In genomic region chr10:132708441-132708840, GRCh38 we compare ENCODE assay signal across 15 cellular contexts.
DNase-seq lines count a peak whose midpoint lies in the region; ATAC-seq, FAIRE-seq and TF ChIP-seq lines count a peak whose summit lies in the region.
"Had no signal": no experiment of that assay in that cellular context is flagged by ENCODE, and none has a peak within 500 bp of the region (broad histone marks: within the 10 kb centered on the region; RNA-seq: fewer than 3 reads in every experiment).

No MANE protein-coding gene starts in this region.

- H3K14ac ChIP-seq in H1 (ENCODE audit: insufficient read length), result no peak overlapping the region

- POLR2A ChIA-PET in H1 (lab: Charles Lee; ENCODE audit: partially characterized antibody), result no interaction called here

- H3K27me3 ChIP-seq in Peyer's patch, result no peaks in the 10 kb centered on the region
- H3K27me3 ChIP-seq in H1 (replicated peaks in 1 of 4; ENCODE audit: control insufficient read depth in 3 of 4, extremely low read depth in 1 of 4, insufficient read depth in 3 of 4, low read length in 3 of 4), result no peaks in the 10 kb centered on the region

- no peak overlapping the region for H3K4ac ChIP-seq in H1 (replicated peaks; ENCODE audit: insufficient read length, low read depth, low read length)

- TF ChIP-seq EP300 in H1 (IDR thresholded peaks at IDR 0.05; ENCODE audit: borderline replicate concordance in 1 of 2, low read depth in 2 of 2, low read length in 2 of 2), result no peak

- no peak overlapping the region for H2BK15ac ChIP-seq in H1 (ENCODE audit: low read length)

- H3K4me2 ChIP-seq in H1 (ENCODE audit: insufficient read depth in 1 of 2, low read depth in 2 of 2, low read length in 2 of 2), result no peak overlapping the region

- H3K4me3 ChIP-seq in Peyer's patch, result no peak overlapping the region
- H3K4me3 ChIP-seq in H1 (ENCODE audit: extremely low read depth in 1 of 4, insufficient read depth in 2 of 4, low read depth in 3 of 4, low read length in 4 of 4), result no peak overlapping the region

- no peak for FAIRE-seq in H1 (lab: Jason Lieb, UNC)

- WGBS in H1 (ENCODE audit: extremely low coverage in 1 of 2, insufficient coverage in 1 of 2, insufficient read length in 1 of 2, insufficient replicate concordance in 2 of 2, low coverage in 1 of 2, low lambda C conversion rate in 2 of 2, missing lambda C conversion rate in 1 of 2), 2 experiments, result 95% methylated on average over 15 of the region's 15 CpGs; no CpG with 5 or more reads in 1 of the 2 experiments

- H3K27ac ChIP-seq in Peyer's patch, result no peak overlapping the region
- no peak overlapping the region for H3K27ac ChIP-seq in H1 (ENCODE audit: low read depth, low read length)

- H2BK5ac ChIP-seq in H1 (ENCODE audit: low read depth, low read length), result peak overlapping the region; percentile 30; the same call in 1 of the 2 replicates

- TF ChIP-seq CTCF in Peyer's patch (IDR thresholded peaks at IDR 0.05), result no peak
- TF ChIP-seq CTCF in H1 (IDR thresholded peaks at IDR 0.05; ENCODE audit: control extremely low read depth in 1 of 3, insufficient read depth in 1 of 3, low read depth in 1 of 3, low read length in 3 of 3), result no peak

- H4K91ac ChIP-seq in H1 (replicated peaks; ENCODE audit: insufficient read length, low read length), result no peak overlapping the region

- no peak overlapping the region for H2BK12ac ChIP-seq in H1 (ENCODE audit: low read depth, low read length)

- no peak overlapping the region for H3K23ac ChIP-seq in H1 (ENCODE audit: insufficient read length)

- no peak overlapping the region for H3K9ac ChIP-seq in H1 (replicated peaks in 1 of 4; ENCODE audit: extremely low read depth in 1 of 4, low read depth in 3 of 4, low read length in 3 of 4)

- DNase-seq in Peyer's patch, result peak in 2 of 3 donors; percentile 18 to 29
- DNase-seq in H1 (ENCODE audit: low read depth in 1 of 2, low spot score in 2 of 2), result no peak
- DNase-seq in medulla oblongata (ENCODE audit: extremely low spot score), result peak; percentile 45
- DNase-seq in superior temporal gyrus (ENCODE audit: extremely low spot score), result peak; percentile 57
- DNase-seq in NCI-H226, result no peak
- no peak for DNase-seq in DMS153 (lab: John Stamatoyannopoulos, UW)
- DNase-seq: activated CD4-positive, alpha-beta T cell treated with anti-CD3 and anti-CD28 coated beads, Interleukin-2, amount 10 ng/mL, durations not matched to agents 24 days and 14 days; COR-L47; effector memory CD8-positive, alpha-beta T cell; EL; KG1; naive B cell; NCI-H187 treated with DMSO at 0.1 percent for 48 hours; NCI-H510A treated with DMSO at 0.1 percent for 48 hours had no signal

- H3K79me2 ChIP-seq in H1 (ENCODE audit: control insufficient read depth in 1 of 2, insufficient read depth in 2 of 2, low read length in 2 of 2), result no peaks in the 10 kb centered on the region

- H3K79me1 ChIP-seq in H1 (ENCODE audit: low read depth, low read length), result peaks cover 4% of the 10 kb centered on the region

- no peak for TF ChIP-seq RAD21 in H1 (IDR thresholded peaks at IDR 0.05 in 1 of 2, conservative IDR thresholded peaks at IDR 0.05 in 1 of 2; ENCODE audit: low read depth in 2 of 2, low read length in 2 of 2)

- H4K5ac ChIP-seq in H1 (ENCODE audit: insufficient read length, low read depth, low read length), result no peak overlapping the region

- H3K18ac ChIP-seq in H1 (ENCODE audit: extremely low read depth, low read length), result no peak overlapping the region

- no peak for TF ChIP-seq POLR2A in Peyer's patch (IDR thresholded peaks at IDR 0.05)
- TF ChIP-seq POLR2A in H1 (IDR thresholded peaks at IDR 0.05; ENCODE audit: control extremely low read depth in 1 of 2, low read depth in 2 of 2, low read length in 2 of 2), result no peak

- H3K4me1 ChIP-seq in Peyer's patch (peaks cover 0 to 5% (median 0%) of the 10 kb centered on the region in 4 donors), H1 (replicated peaks in 1 of 4; ENCODE audit: control insufficient read depth in 3 of 4, insufficient read depth in 4 of 4, low read length in 3 of 4) (peaks cover 0 to under 1% (median 0%) of the 10 kb centered on the region in 4 experiments; a peak in 1 of 7 replicates)

- H4K20me1 ChIP-seq in H1 (replicated peaks in 1 of 2; ENCODE audit: control insufficient read depth in 1 of 2, insufficient read depth in 2 of 2, low read length in 2 of 2), result peaks cover 0 to 9% of the 10 kb centered on the region in 2 experiments

- H3K9me3 ChIP-seq in Peyer's patch (peaks cover 0 to 7% (median 0%) of the 10 kb centered on the region in 4 donors), H1 (ENCODE audit: insufficient read depth in 2 of 2, low read depth in 1 of 2, low read length in 1 of 2) (peaks cover 7 to 21% of the 10 kb centered on the region in 2 experiments)

- CTCF ChIA-PET in H1 (lab: Charles Lee; ENCODE audit: partially characterized antibody), result interaction anchor here (1.0 kb wide), 1 partner anchor 11 kb away, joined by 5 read pairs; no protein-coding TSS in a partner anchor

- H3K56ac ChIP-seq in H1 (replicated peaks; ENCODE audit: insufficient read length, low read depth, low read length), result no peak overlapping the region

- ATAC-seq in GM19023 (IDR thresholded peaks at IDR 0.05; ENCODE audit: unreplicated experiment), result no peak
- ATAC-seq: effector memory CD8-positive, alpha-beta T cell had no signal

- H2AFZ ChIP-seq in H1 (ENCODE audit: low read length), result no peak overlapping the region

- no peak overlapping the region for H2BK120ac ChIP-seq in H1 (replicated peaks; ENCODE audit: low read depth, low read length)

- no peak overlapping the region; the same call in 1 of the 2 replicates for H4K8ac ChIP-seq in H1 (ENCODE audit: extremely low read depth, insufficient read depth, low read length)

- H2AK5ac ChIP-seq in H1 (ENCODE audit: low read depth, low read length), result no peak overlapping the region

- no peak overlapping the region for H2BK20ac ChIP-seq in H1 (ENCODE audit: low read length)

- H3K23me2 ChIP-seq in H1 (ENCODE audit: low read depth, low read length), result peaks cover 10% of the 10 kb centered on the region

- H3K36me3 ChIP-seq in Peyer's patch, result peaks cover 0 to 56% (median 0%) of the 10 kb centered on the region in 3 donors
- H3K36me3 ChIP-seq in H1 (ENCODE audit: control insufficient read depth in 2 of 4, insufficient read depth in 4 of 4, low read length in 3 of 4), result no peaks in the 10 kb centered on the region

TF ChIP-seq in H1, 55 proteins besides CTCF, POLR2A, EP300 and RAD21:
- TF ChIP-seq PHF8 (conservative IDR thresholded peaks at IDR 0.05; ENCODE audit: low read depth, low read length) (no peak), TCF12 (IDR thresholded peaks at IDR 0.05; ENCODE audit: low read depth, low read length) (no peak), TEAD4 (IDR thresholded peaks at IDR 0.05; ENCODE audit: low read depth, low read length) (no peak), CBX8 (IDR thresholded peaks at IDR 0.05; ENCODE audit: borderline replicate concordance, low read depth, low read length) (no peak), SUZ12 (IDR thresholded peaks at IDR 0.05; ENCODE audit: low read length) (no peak), ATF3 (IDR thresholded peaks at IDR 0.05; ENCODE audit: insufficient read depth, low read depth, low read length) (no peak), SIRT6 (IDR thresholded peaks at IDR 0.05; ENCODE audit: low read length) (no peak), CHD1 (IDR thresholded peaks at IDR 0.05; ENCODE audit: low read depth, low read length) (no peak), SAP30 (IDR thresholded peaks at IDR 0.05; ENCODE audit: insufficient read depth, insufficient replicate concordance, low read length) (no peak), FOSL1 (IDR thresholded peaks at IDR 0.05; ENCODE audit: insufficient read depth, low read depth, low read length) (no peak), E2F6 (IDR thresholded peaks at IDR 0.05) (no peak), BACH1 (IDR thresholded peaks at IDR 0.05; ENCODE audit: low read length) (no peak), MAFK (IDR thresholded peaks at IDR 0.05; ENCODE audit: low read depth, low read length) (no peak), TAF1 (IDR thresholded peaks at IDR 0.05; ENCODE audit: low read depth, low read length) (no peak), YY1 (IDR thresholded peaks at IDR 0.05; ENCODE audit: low read depth, low read length) (no peak), RBBP5 (IDR thresholded peaks at IDR 0.05; ENCODE audit: borderline replicate concordance, low read depth, low read length) (no peak), SP1 (IDR thresholded peaks at IDR 0.05; ENCODE audit: low read depth, low read length) (no peak), NRF1 (IDR thresholded peaks at IDR 0.05; ENCODE audit: low read depth, low read length) (no peak)

Comparison
In these comparisons a context has a peak if more than half of its experiments do, and no peak if none do; other contexts are left out.
1. DNase-seq: peak in Peyer's patch (2 of 3), medulla oblongata (single experiment) and superior temporal gyrus (single experiment); none in H1 (0 of 2), NCI-H226 (single experiment) and DMS153 (single experiment).